Comparison of ENCODE assay signal across 8 cellular contexts in the genomic region with DNA sequence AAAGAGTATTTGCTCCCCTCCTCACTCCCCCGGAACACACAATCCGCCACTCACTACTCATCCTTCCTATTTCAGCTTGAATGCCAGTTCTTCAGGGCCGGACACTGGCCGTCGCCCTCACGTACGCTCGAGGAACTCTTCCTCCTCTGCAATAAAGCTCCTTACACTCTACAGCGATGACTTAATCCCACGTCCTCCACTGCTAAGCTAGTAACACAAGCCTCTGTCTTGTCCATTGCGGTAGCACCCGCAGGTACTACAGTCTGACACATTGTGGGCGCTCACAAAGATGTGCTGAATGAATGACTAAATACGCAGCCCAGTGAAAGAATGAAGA. TPM values are rescaled to one million over a fixed set of nuclear protein-coding genes. Genes with fewer than 3 reads are reported as not detected.
A peak's percentile ranks its signal among the peaks of the same experiment; 100 is the strongest.
DNase-seq lines count a peak whose midpoint lies in the region; ATAC-seq, FAIRE-seq and TF ChIP-seq lines count a peak whose summit lies in the region.

No MANE protein-coding gene starts in this region.

- intact Hi-C loops in pancreas (cut with DNase I), result no loop called here

- WGBS in pancreas, 2 donors, result 13% methylated on average over 14 of the region's 14 CpGs

- no peaks in the 10 kb centered on the region for H3K9me3 ChIP-seq in pancreas

- H3K36me3 ChIP-seq in pancreas, result no peaks in the 10 kb centered on the region

- H3K27ac ChIP-seq in pancreas, result no peak overlapping the region

- H3K4me3 ChIP-seq in epithelial cell of esophagus (ENCODE audit: low read length), result peak overlapping the region; percentile 24
- H3K4me3 ChIP-seq in pancreas, result peak overlapping the region in 2 of 4 donors; percentile 82 to 86

- TF ChIP-seq CTCF in epithelial cell of esophagus (IDR thresholded peaks at IDR 0.05; ENCODE audit: insufficient read depth, low read depth, low read length, missing control alignments) (no peak), pancreas (IDR thresholded peaks at IDR 0.05) (no peak)

- no peaks in the 10 kb centered on the region for H3K27me3 ChIP-seq in pancreas

- H3K4me1 ChIP-seq in pancreas, result peaks cover 29 to 37% (median 35%) of the 10 kb centered on the region in 3 donors

- ATAC-seq in GM18498 (IDR thresholded peaks at IDR 0.05; ENCODE audit: unreplicated experiment) (peak; percentile 5), pancreas (peak; percentile 0 to 4 (median 1)), HG02938 (IDR thresholded peaks at IDR 0.05; ENCODE audit: unreplicated experiment) (no peak)

- FAIRE-seq in pancreas (lab: Jason Lieb, UNC) (no peak), frontal cortex (lab: Jason Lieb, UNC) (no peak)

- DNase-seq in NOMO-1 treated with dmso at 0.1 percent for 144 hours (lab: John Stamatoyannopoulos, UW; ENCODE audit: unreplicated experiment), result peak; percentile 83
- DNase-seq in epithelial cell of esophagus (ENCODE audit: low read depth), result no peak
- no peak for DNase-seq in pancreas
- no peak for DNase-seq in stimulated activated CD4-positive, alpha-beta T cell treated with anti-CD3 and anti-CD28 coated beads, Interleukin-4, amount 100 ng/mL, for 24 hours
- no peak for DNase-seq in frontal cortex (ENCODE audit: low spot score in 2 of 2)
- no peak for DNase-seq in mucosa of gallbladder (ENCODE audit: low spot score)

RNA-seq across cellular contexts. Expression of a gene that starts 0.6 kb away (rescaled TPM):
- total RNA-seq in pancreas, result 10 to 100 TPM in 4 of 6 donors, 1 to 10 TPM in 2; 5.8 to 17.3 (median 13.2) TPM
- polyA plus RNA-seq in pancreas, result 10 to 100 TPM; 11.7 to 13.3 TPM
- 5.7 TPM for total RNA-seq in frontal cortex
- 10.2 TPM for total RNA-seq in mucosa of gallbladder
